8 cellular contexts compared by ENCODE assay signal in genomic region chr16:30430428-30430970, GRCh38. TPM values are rescaled to one million over a fixed set of nuclear protein-coding genes. Genes with fewer than 3 reads are reported as not detected.
A peak's percentile ranks its signal among the peaks of the same experiment; 100 is the strongest.
DNase-seq lines count a peak whose midpoint lies in the region; ATAC-seq and TF ChIP-seq lines count a peak whose summit lies in the region.

No MANE protein-coding gene starts in this region.

- 59 to 61% methylated on average over 19 of the region's 19 CpGs for WGBS in sigmoid colon, 2 donors

- H3K4me3 ChIP-seq in AG10803 (ENCODE audit: low read length), result peak overlapping the region; percentile 89
- H3K4me3 ChIP-seq in Panc1 (ENCODE audit: low read depth in 2 of 2, low read length in 2 of 2), result peak overlapping the region; percentile 12 to 99
- peak overlapping the region; percentile 56 for H3K4me3 ChIP-seq in fibroblast of the aortic adventitia (ENCODE audit: low read depth, low read length)
- peak overlapping the region; percentile 46 to 74 (median 56) for H3K4me3 ChIP-seq in sigmoid colon

- H3K36me3 ChIP-seq in Panc1 (ENCODE audit: control insufficient read depth, insufficient read depth, low read length), result peaks cover 6% of the 10 kb centered on the region; the same call in 1 of the 2 replicates
- H3K36me3 ChIP-seq in sigmoid colon, result peaks cover 0 to 7% (median 0%) of the 10 kb centered on the region in 4 donors

- CTCF ChIA-PET in Panc1 (lab: Charles Lee), result interaction anchor here (0.6 to 1.5 kb wide), 10 partner anchors 11 to 260 kb away, joined by 3 to 14 read pairs (median 4); partner anchors contain the start of gene ZNF764

- no peak for TF ChIP-seq CTCF in AG10803 (conservative IDR thresholded peaks at IDR 0.05; ENCODE audit: low read length)
- no peak; the same call in 1 of the 2 replicates for TF ChIP-seq CTCF in Panc1 (IDR thresholded peaks at IDR 0.05)
- no peak for TF ChIP-seq CTCF in fibroblast of the aortic adventitia (IDR thresholded peaks at IDR 0.05; ENCODE audit: insufficient read depth, low read length)
- TF ChIP-seq CTCF in sigmoid colon (IDR thresholded peaks at IDR 0.05), result no peak

- intact Hi-C loops in Panc1 (cut with micrococcal nuclease; ENCODE audit: unreplicated experiment), result loop anchor here (5.0 kb wide), 2 partner anchors 182 to 197 kb away; partner anchors contain the start of gene ZNF689
- intact Hi-C loops in sigmoid colon (cut with DNase I), result loop anchor here (2.0 to 5.0 kb wide), 2 partner anchors 104 to 197 kb away; partner anchors contain the start of gene ZNF747

- H3K9me3 ChIP-seq in Panc1 (ENCODE audit: control insufficient read depth, insufficient read depth, low read depth, low read length), result no peaks in the 10 kb centered on the region
- no peaks in the 10 kb centered on the region for H3K9me3 ChIP-seq in sigmoid colon

- DNase-seq in AG10803 (ENCODE audit: low read depth), result no peak
- no peak for DNase-seq in Panc1 (ENCODE audit: low read depth, low spot score)
- DNase-seq in fibroblast of the aortic adventitia (ENCODE audit: low read depth), result no peak
- no peak for DNase-seq in sigmoid colon
- no peak for DNase-seq in T-helper 2 cell
- DNase-seq in T-helper 9 cell, result no peak
- no peak for DNase-seq in GM19238 (ENCODE audit: insufficient read length, low spot score)

- H3K27ac ChIP-seq in Panc1 (ENCODE audit: low read length) (peak overlapping the region; percentile 87), sigmoid colon (peak overlapping the region; percentile 79 to 84 (median 82))

- H3K27me3 ChIP-seq in Panc1 (ENCODE audit: control insufficient read depth, insufficient read depth, low read length), result no peaks in the 10 kb centered on the region
- H3K27me3 ChIP-seq in sigmoid colon, result no peaks in the 10 kb centered on the region

- TF ChIP-seq POLR2A in sigmoid colon (IDR thresholded peaks at IDR 0.05), result no peak

- TF ChIP-seq EP300 in sigmoid colon (IDR thresholded peaks at IDR 0.05), result no peak

- peaks cover 9% of the 10 kb centered on the region for H3K4me1 ChIP-seq in Panc1 (ENCODE audit: control insufficient read depth, insufficient read depth, low read length)
- H3K4me1 ChIP-seq in sigmoid colon, result peaks cover 0 to 21% (median 16%) of the 10 kb centered on the region in 4 donors

- in situ Hi-C loops in Panc1 (cut with HindIII; ENCODE audit: low pct_unique_long_range_greater_than_20kb, low sequenced_read_pairs), result no loop called here

- BruUV-seq in Panc1 (replicated peaks; lab: Mats Ljungman, UMichigan), result no TSS peak

- peak; percentile 22 for ATAC-seq in GM21619 (IDR thresholded peaks at IDR 0.05; ENCODE audit: unreplicated experiment)
- peak; percentile 60 for ATAC-seq in Panc1

- POLR2A ChIA-PET in Panc1 (lab: Charles Lee), result interaction anchor here (0.5 to 0.9 kb wide), 3 partner anchors 105 to 204 kb away, joined by 3 to 6 read pairs (median 3); no protein-coding TSS in a partner anchor

RNA-seq across cellular contexts. Expression of gene DCTPP1, which starts 0.7 kb away (rescaled TPM):
- total RNA-seq in Panc1 (2021; ENCODE audit: unreplicated experiment), result 120 TPM
- polyA plus RNA-seq in Panc1 (2012; ENCODE audit: insufficient read length), result 162 TPM
- total RNA-seq in fibroblast of the aortic adventitia (ENCODE audit: low replicate concordance), result 28.0 and 42.0 TPM in 2 replicates
- total RNA-seq in sigmoid colon, result 10 to 100 TPM; 10.5 to 19.9 (median 16.5) TPM
- 100 to 1,000 TPM; 140 to 175 (median 156) TPM for polyA plus RNA-seq in sigmoid colon

RNA-seq across cellular contexts. Expression of gene SEPHS2, which starts 15.2 kb away (rescaled TPM):
- total RNA-seq in Panc1 (2021; ENCODE audit: unreplicated experiment) (68.5 TPM), fibroblast of the aortic adventitia (ENCODE audit: low replicate concordance) (15.0 and 15.8 TPM in 2 replicates), sigmoid colon (10 to 100 TPM; 25.0 to 32.3 (median 25.3) TPM)
- 57.5 TPM for polyA plus RNA-seq in Panc1 (2012; ENCODE audit: insufficient read length)
- polyA plus RNA-seq in sigmoid colon, result 100 to 1,000 TPM in 2 of 3 donors, 10 to 100 TPM in 1; 80.5 to 213 (median 175) TPM

RNA-seq across cellular contexts. Expression of gene ZNF771, which starts 23.1 kb away (rescaled TPM):
- total RNA-seq in Panc1 (2021; ENCODE audit: unreplicated experiment) (14.4 TPM), fibroblast of the aortic adventitia (ENCODE audit: low replicate concordance) (12.6 and 16.2 TPM in 2 replicates), sigmoid colon (10 to 100 TPM; 17.4 to 30.7 (median 20.3) TPM)
- polyA plus RNA-seq in Panc1 (2012; ENCODE audit: insufficient read length), result 20.9 TPM
- polyA plus RNA-seq in sigmoid colon, result 1 to 10 TPM; 2.5 to 5.2 (median 3.0) TPM

RNA-seq across cellular contexts. Expression of gene ZNF48, which starts 35.3 kb away (rescaled TPM):
- total RNA-seq in Panc1 (2021; ENCODE audit: unreplicated experiment), result 16.6 TPM
- 17.6 TPM for polyA plus RNA-seq in Panc1 (2012; ENCODE audit: insufficient read length)
- 2.1 and 5.4 TPM in 2 replicates for total RNA-seq in fibroblast of the aortic adventitia (ENCODE audit: low replicate concordance)
- total RNA-seq in sigmoid colon, result 10 to 100 TPM in 3 of 4 donors, 1 to 10 TPM in 1; 8.1 to 12.8 (median 11.4) TPM
- polyA plus RNA-seq in sigmoid colon, result 1 to 10 TPM; 2.4 to 5.9 (median 2.8) TPM

RNA-seq across cellular contexts. Expression of gene ITGAL, which starts 42.0 kb away (rescaled TPM):
- total RNA-seq in Panc1 (2021; ENCODE audit: unreplicated experiment) (0.54 TPM), fibroblast of the aortic adventitia (ENCODE audit: low replicate concordance) (not detected in 2 replicates), sigmoid colon (1 to 10 TPM; 1.1 to 3.8 (median 2.6) TPM)
- not detected for polyA plus RNA-seq in Panc1 (2012; ENCODE audit: insufficient read length)
- polyA plus RNA-seq in sigmoid colon, result 10 to 100 TPM in 1 of 3 donors, 1 to 10 TPM in 1, under 1 TPM in 1; 0.60 to 20.7 (median 2.8) TPM
